1 cellular context compared by ENCODE assay signal in the genomic region with DNA sequence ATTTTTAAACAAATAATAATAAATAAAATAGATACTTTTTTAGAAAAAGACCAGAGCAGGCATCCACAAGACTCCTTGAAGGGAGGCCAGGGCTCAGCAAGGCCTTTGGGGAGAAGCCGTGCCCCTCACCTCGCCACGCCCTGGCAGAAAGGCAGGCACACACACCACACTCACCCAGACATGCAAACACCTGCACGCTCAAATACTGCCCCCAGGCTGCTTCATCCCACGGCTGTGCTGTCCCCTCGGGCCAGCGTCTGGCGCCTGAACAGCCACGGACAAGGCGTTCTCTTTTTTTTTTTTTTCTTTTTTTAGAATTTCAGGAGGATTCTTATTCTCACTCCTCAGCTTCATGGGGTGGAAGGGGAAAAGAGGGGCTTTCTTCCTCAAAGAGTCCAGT.
TF ChIP-seq lines count a peak whose summit lies in the region.

No MANE protein-coding gene starts in this region.

TF ChIP-seq in GM12878, 131 proteins besides CTCF, POLR2A, EP300 and RAD21 (continued from another document):
- TF ChIP-seq HSF1 (IDR thresholded peaks at IDR 0.05; ENCODE audit: low read depth, low read length) (no peak), SIN3A (IDR thresholded peaks at IDR 0.05; ENCODE audit: low read depth, low read length) (no peak), TARDBP (IDR thresholded peaks at IDR 0.05; ENCODE audit: borderline replicate concordance) (no peak), NR2C1 (IDR thresholded peaks at IDR 0.05) (no peak), RCOR1 (conservative IDR thresholded peaks at IDR 0.05; ENCODE audit: low read depth, low read length) (no peak), NBN (IDR thresholded peaks at IDR 0.05) (no peak), MEF2B (IDR thresholded peaks at IDR 0.05; ENCODE audit: partially characterized antibody, poor library complexity, severe bottlenecking) (no peak), CHD1 (IDR thresholded peaks at IDR 0.05; ENCODE audit: low read depth, low read length) (no peak), RUNX3 (IDR thresholded peaks at IDR 0.05; ENCODE audit: low read length) (no peak), MLLT1 (IDR thresholded peaks at IDR 0.05) (no peak), SMARCA5 (IDR thresholded peaks at IDR 0.05) (no peak), SREBF1 (IDR thresholded peaks at IDR 0.05; ENCODE audit: low read length) (no peak), FOXM1 (IDR thresholded peaks at IDR 0.05; ENCODE audit: low read depth, low read length) (no peak), RFX5 (IDR thresholded peaks at IDR 0.05; ENCODE audit: low read depth, low read length) (no peak), NFXL1 (IDR thresholded peaks at IDR 0.05; ENCODE audit: borderline replicate concordance) (no peak)
- TF ChIP-seq, protein P1, sequence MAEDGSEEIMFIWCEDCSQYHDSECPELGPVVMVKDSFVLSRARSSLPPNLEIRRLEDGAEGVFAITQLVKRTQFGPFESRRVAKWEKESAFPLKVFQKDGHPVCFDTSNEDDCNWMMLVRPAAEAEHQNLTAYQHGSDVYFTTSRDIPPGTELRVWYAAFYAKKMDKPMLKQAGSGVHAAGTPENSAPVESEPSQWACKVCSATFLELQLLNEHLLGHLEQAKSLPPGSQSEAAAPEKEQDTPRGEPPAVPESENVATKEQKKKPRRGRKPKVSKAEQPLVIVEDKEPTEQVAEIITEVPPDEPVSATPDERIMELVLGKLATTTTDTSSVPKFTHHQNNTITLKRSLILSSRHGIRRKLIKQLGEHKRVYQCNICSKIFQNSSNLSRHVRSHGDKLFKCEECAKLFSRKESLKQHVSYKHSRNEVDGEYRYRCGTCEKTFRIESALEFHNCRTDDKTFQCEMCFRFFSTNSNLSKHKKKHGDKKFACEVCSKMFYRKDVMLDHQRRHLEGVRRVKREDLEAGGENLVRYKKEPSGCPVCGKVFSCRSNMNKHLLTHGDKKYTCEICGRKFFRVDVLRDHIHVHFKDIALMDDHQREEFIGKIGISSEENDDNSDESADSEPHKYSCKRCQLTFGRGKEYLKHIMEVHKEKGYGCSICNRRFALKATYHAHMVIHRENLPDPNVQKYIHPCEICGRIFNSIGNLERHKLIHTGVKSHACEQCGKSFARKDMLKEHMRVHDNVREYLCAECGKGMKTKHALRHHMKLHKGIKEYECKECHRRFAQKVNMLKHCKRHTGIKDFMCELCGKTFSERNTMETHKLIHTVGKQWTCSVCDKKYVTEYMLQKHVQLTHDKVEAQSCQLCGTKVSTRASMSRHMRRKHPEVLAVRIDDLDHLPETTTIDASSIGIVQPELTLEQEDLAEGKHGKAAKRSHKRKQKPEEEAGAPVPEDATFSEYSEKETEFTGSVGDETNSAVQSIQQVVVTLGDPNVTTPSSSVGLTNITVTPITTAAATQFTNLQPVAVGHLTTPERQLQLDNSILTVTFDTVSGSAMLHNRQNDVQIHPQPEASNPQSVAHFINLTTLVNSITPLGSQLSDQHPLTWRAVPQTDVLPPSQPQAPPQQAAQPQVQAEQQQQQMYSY (CRISPR knock-in tag; IDR thresholded peaks at IDR 0.05) = no peak
- TF ChIP-seq, protein P2, sequence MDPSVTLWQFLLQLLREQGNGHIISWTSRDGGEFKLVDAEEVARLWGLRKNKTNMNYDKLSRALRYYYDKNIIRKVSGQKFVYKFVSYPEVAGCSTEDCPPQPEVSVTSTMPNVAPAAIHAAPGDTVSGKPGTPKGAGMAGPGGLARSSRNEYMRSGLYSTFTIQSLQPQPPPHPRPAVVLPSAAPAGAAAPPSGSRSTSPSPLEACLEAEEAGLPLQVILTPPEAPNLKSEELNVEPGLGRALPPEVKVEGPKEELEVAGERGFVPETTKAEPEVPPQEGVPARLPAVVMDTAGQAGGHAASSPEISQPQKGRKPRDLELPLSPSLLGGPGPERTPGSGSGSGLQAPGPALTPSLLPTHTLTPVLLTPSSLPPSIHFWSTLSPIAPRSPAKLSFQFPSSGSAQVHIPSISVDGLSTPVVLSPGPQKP (IDR thresholded peaks at IDR 0.05; ENCODE audit: low read depth, low read length) = no peak
